ENCODE assay signal across 9 cellular contexts in genomic region chr1:233614173-233614742, GRCh38. TPM values are rescaled to one million over a fixed set of nuclear protein-coding genes. Genes with fewer than 3 reads are reported as not detected.
DNase-seq lines count a peak whose midpoint lies in the region; ATAC-seq and TF ChIP-seq lines count a peak whose summit lies in the region.
"Had no signal": no experiment of that assay in that cellular context is flagged by ENCODE, and none has a peak within 500 bp of the region (broad histone marks: within the 10 kb centered on the region; RNA-seq: fewer than 3 reads in every experiment).

No MANE protein-coding gene starts in this region.

- DNase-seq in NCI-H2081 (lab: John Stamatoyannopoulos, UW), result peak; percentile 34 to 59
- DNase-seq in NCI-H2081 treated with DMSO at 0.1 percent for 48 hours (lab: John Stamatoyannopoulos, UW), result no peak
- peak; percentile 65 for DNase-seq in GM23338 (ENCODE audit: low spot score)
- DNase-seq in PC-3, result peak; percentile 57
- DNase-seq in endothelial cell (ENCODE audit: low spot score), result peak; percentile 41
- DNase-seq in mucosa of descending colon, result peak; percentile 46 to 64 (median 55)
- DNase-seq in aorta, result peak; percentile 54 to 80
- no peak for DNase-seq in NCI-H1694 treated with DMSO at 0.1 percent for 48 hours (lab: John Stamatoyannopoulos, UW)

- H3K4me3 ChIP-seq in GM23338 (peak overlapping the region; percentile 96), PC-3 (ENCODE audit: low read length) (peak overlapping the region; percentile 90), mucosa of descending colon (peak overlapping the region; percentile 46), aorta (ENCODE audit: low read length in 2 of 2) (peak overlapping the region; percentile 8 to 57)

- H3K27ac Mint-ChIP-seq in GM23338 (peak overlapping the region; percentile 57; the same call in 1 of the 2 replicates), endothelial cell (ENCODE audit: unreplicated experiment) (no peak overlapping the region)
- H3K27ac Mint-ChIP-seq: CD4-positive, CD25-positive, alpha-beta regulatory T cell had no signal

- CTCF ChIA-PET in PC-3 (lab: Charles Lee), result interaction anchor here (0.7 kb wide), 1 partner anchor 173 kb away, joined by 3 read pairs; no protein-coding TSS in a partner anchor

- H3K36me3 Mint-ChIP-seq in GM23338 (ENCODE audit: low read depth) (peaks cover 16% of the 10 kb centered on the region), endothelial cell (ENCODE audit: low read depth, unreplicated experiment) (no peaks in the 10 kb centered on the region)
- H3K36me3 Mint-ChIP-seq: CD4-positive, CD25-positive, alpha-beta regulatory T cell had no signal

- H3K9me3 Mint-ChIP-seq in GM23338, result no peaks in the 10 kb centered on the region
- no peaks in the 10 kb centered on the region for H3K9me3 Mint-ChIP-seq in endothelial cell (ENCODE audit: unreplicated experiment)

- H3K9me3 ChIP-seq in PC-3 (ENCODE audit: low read length) (no peaks in the 10 kb centered on the region), mucosa of descending colon (no peaks in the 10 kb centered on the region), aorta (ENCODE audit: control insufficient read depth, low read length) (no peaks in the 10 kb centered on the region)

- H3K27me3 ChIP-seq in GM23338 (ENCODE audit: insufficient read depth) (peaks cover 47% of the 10 kb centered on the region), PC-3 (ENCODE audit: low read length) (no peaks in the 10 kb centered on the region), aorta (ENCODE audit: control insufficient read depth in 1 of 2, insufficient read depth in 2 of 2, low read length in 1 of 2) (no peaks in the 10 kb centered on the region)

- 1 to 2% methylated on average over 35 to 43 of the region's 43 CpGs for WGBS in aorta, 2 donors

- H3K4me2 ChIP-seq in GM23338 (peak overlapping the region; percentile 97), PC-3 (ENCODE audit: low read length) (peak overlapping the region; percentile 93)

- H3K4me3 Mint-ChIP-seq in GM23338 (peak overlapping the region; percentile 86), endothelial cell (ENCODE audit: unreplicated experiment) (peak overlapping the region; percentile 92)

- H2AFZ ChIP-seq in GM23338 (peak overlapping the region; percentile 74), PC-3 (ENCODE audit: low read length) (peak overlapping the region; percentile 66)

- H3K4me1 ChIP-seq in GM23338 (ENCODE audit: insufficient read depth), result peaks cover 19% of the 10 kb centered on the region
- H3K4me1 ChIP-seq in PC-3 (ENCODE audit: insufficient read depth, low read length), result peaks cover 24% of the 10 kb centered on the region
- peaks cover 10% of the 10 kb centered on the region for H3K4me1 ChIP-seq in mucosa of descending colon (ENCODE audit: low read depth)
- H3K4me1 ChIP-seq in aorta (ENCODE audit: control insufficient read depth in 1 of 2, insufficient read depth in 2 of 2, low read length in 2 of 2), result no peaks in the 10 kb centered on the region

- POLR2A ChIA-PET in PC-3 (lab: Charles Lee; ENCODE audit: unreplicated experiment), result interaction anchor here (0.6 to 0.7 kb wide), 2 partner anchors 228 to 294 kb away, joined by 3 to 8 read pairs; no protein-coding TSS in a partner anchor

- no peak overlapping the region for H3K27ac ChIP-seq in GM23338 (ENCODE audit: low read depth)
- peak overlapping the region; percentile 86 for H3K27ac ChIP-seq in PC-3 (ENCODE audit: low read length)
- no peak overlapping the region for H3K27ac ChIP-seq in aorta (ENCODE audit: low read depth in 1 of 2, low read length in 2 of 2)

- H3K4me1 Mint-ChIP-seq in GM23338 (peaks cover 25% of the 10 kb centered on the region), endothelial cell (ENCODE audit: unreplicated experiment) (peaks cover 19% of the 10 kb centered on the region)

- H4K20me1 ChIP-seq in GM23338 (replicated peaks; ENCODE audit: insufficient read depth) (peaks cover 7% of the 10 kb centered on the region; the same call in 1 of the 2 replicates), PC-3 (ENCODE audit: low read length) (peaks cover 28% of the 10 kb centered on the region)

- H3F3A ChIP-seq in GM23338 (replicated peaks; ENCODE audit: low read depth), result peaks cover 8% of the 10 kb centered on the region; the same call in 1 of the 2 replicates
- no peaks in the 10 kb centered on the region for H3F3A ChIP-seq in PC-3 (ENCODE audit: low read length, unreplicated experiment)

- H3K27me3 Mint-ChIP-seq in GM23338 (ENCODE audit: insufficient read depth, low read depth, poor library complexity), result peaks cover 12% of the 10 kb centered on the region
- peaks cover 13% of the 10 kb centered on the region for H3K27me3 Mint-ChIP-seq in endothelial cell (ENCODE audit: unreplicated experiment)

- H3K36me3 ChIP-seq in GM23338 (ENCODE audit: insufficient read depth) (no peaks in the 10 kb centered on the region), PC-3 (ENCODE audit: low read depth, low read length) (peaks cover 9% of the 10 kb centered on the region), mucosa of descending colon (ENCODE audit: low read depth) (no peaks in the 10 kb centered on the region), aorta (ENCODE audit: control insufficient read depth in 1 of 2, insufficient read depth in 2 of 2, low read length in 1 of 2) (no peaks in the 10 kb centered on the region)

- peak overlapping the region; percentile 90 for H3K9ac ChIP-seq in PC-3 (ENCODE audit: low read length)

- no TSS peak for BruUV-seq in PC-3 (replicated peaks; lab: Mats Ljungman, UMichigan)

- ATAC-seq in GM23338, result peak; percentile 52
- ATAC-seq in PC-3, result peak; percentile 28
- ATAC-seq in mucosa of descending colon, result peak; percentile 47
- ATAC-seq in aorta (ENCODE audit: low FRiP score), result peak; percentile 50

- H3K79me2 ChIP-seq in GM23338 (replicated peaks; ENCODE audit: insufficient read depth) (peaks cover 34% of the 10 kb centered on the region), PC-3 (ENCODE audit: low read length) (peaks cover 51% of the 10 kb centered on the region)

- intact Hi-C loops in PC-3 (cut with micrococcal nuclease) (loop anchor here (2.0 to 10.0 kb wide), 4 partner anchors 65 to 448 kb away; no protein-coding TSS in a partner anchor), mucosa of descending colon (cut with DNase I, micrococcal nuclease) (loop anchor here in 1 of 2 donors (2.0 kb wide), 1 partner anchor 55 kb away; no protein-coding TSS in a partner anchor), aorta (cut with DNase I) (no loop called here)

- no peaks in the 10 kb centered on the region for H3K9me2 ChIP-seq in GM23338 (ENCODE audit: insufficient read depth)
- no peaks in the 10 kb centered on the region for H3K9me2 ChIP-seq in PC-3 (replicated peaks; ENCODE audit: low read length)

- TF ChIP-seq CTCF in GM23338 (conservative IDR thresholded peaks at IDR 0.05; ENCODE audit: low read depth in 2 of 2) (no peak), PC-3 (conservative IDR thresholded peaks at IDR 0.05; ENCODE audit: low read depth, low read length) (no peak), endothelial cell (IDR thresholded peaks at IDR 0.05; ENCODE audit: unreplicated experiment) (no peak), mucosa of descending colon (IDR thresholded peaks at IDR 0.05) (no peak)

TF ChIP-seq in GM23338, 12 proteins besides CTCF, POLR2A, EP300 and RAD21 (continues in another document):
- TF ChIP-seq STAT1 (IDR thresholded peaks at IDR 0.05; ENCODE audit: unreplicated experiment), result no peak
- TF ChIP-seq NANOG (IDR thresholded peaks at IDR 0.05; ENCODE audit: borderline replicate concordance), result no peak
- TF ChIP-seq EZH2 (IDR thresholded peaks at IDR 0.05; ENCODE audit: low read depth, unreplicated experiment), result no peak
- no peak for TF ChIP-seq ZNF114 (CRISPR knock-in tag; IDR thresholded peaks at IDR 0.05)
- TF ChIP-seq POLR2AphosphoS5 (IDR thresholded peaks at IDR 0.05; ENCODE audit: low read depth), result no peak
- TF ChIP-seq ZNF331 (CRISPR knock-in tag; IDR thresholded peaks at IDR 0.05; ENCODE audit: low read depth), result no peak
- TF ChIP-seq EZH2phosphoT487 (IDR thresholded peaks at IDR 0.05; ENCODE audit: unreplicated experiment), result no peak

RNA-seq across cellular contexts. Expression of gene KCNK1, which starts 0.4 kb away (rescaled TPM):
- 11.8 and 12.7 TPM in 2 replicates for total RNA-seq in GM23338 (2014; rRNA removed; shearing (Covaris generic))
- 10.1 and 12.1 TPM in 2 replicates for polyA plus RNA-seq in GM23338 (2016; fragmentation: Nextera tagmentation; extraction: Ambion mirVana)
- total RNA-seq in PC-3 (2014; rRNA removed), result 31.1 and 34.7 TPM in 2 replicates
- 5.6 TPM for total RNA-seq in endothelial cell (ENCODE audit: unreplicated experiment)
- total RNA-seq in mucosa of descending colon, result 10 to 100 TPM; 22.2 to 44.8 (median 43.6) TPM
- total RNA-seq in aorta, result 1 to 10 TPM; 5.9 to 7.0 TPM
- 1 to 10 TPM in 1 of 2 donors, not detected in 1; 1.5 TPM for polyA plus RNA-seq in aorta

Comparison
In these comparisons a context has a peak if more than half of its experiments do, and no peak if none do; other contexts are left out.
1. DNase-seq: peak in NCI-H2081 (2 of 2), GM23338 (single experiment), PC-3 (single experiment), endothelial cell (single experiment), mucosa of descending colon (3 of 3) and aorta (2 of 2); none in NCI-H2081 treated with DMSO at 0.1 percent for 48 hours (single experiment) and NCI-H1694 treated with DMSO at 0.1 percent for 48 hours (single experiment).
2. H3K4me3 ChIP-seq: peak in every context shown above with its lines; median percentile 96 in GM23338; 90 in PC-3; 46 in mucosa of descending colon; 32 in aorta.
3. Peak in every context shown above with its lines, with median percentiles within 50 percentile points of each other: ATAC-seq.